In the genomic region with DNA sequence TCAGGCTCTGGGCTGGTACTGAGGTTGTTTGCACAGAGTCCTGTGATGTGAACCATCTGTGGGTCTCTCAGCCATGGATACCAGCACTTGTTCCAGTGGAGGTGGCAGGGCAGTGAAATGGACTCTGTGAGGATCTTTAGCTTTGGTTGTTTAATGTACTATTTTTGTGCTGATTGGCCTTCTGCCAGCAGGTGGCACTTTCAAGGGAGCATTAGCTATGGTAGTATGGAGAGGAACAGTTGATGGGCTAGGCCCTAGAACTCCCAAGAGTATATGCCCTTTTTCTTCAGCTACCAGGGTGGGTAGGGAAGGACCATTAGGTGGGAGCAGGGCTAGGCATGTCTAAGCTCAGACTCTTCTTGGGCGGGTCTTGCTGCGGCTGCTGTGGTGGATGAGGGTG, we compare ENCODE assay signal across 12 cellular contexts.
A peak's percentile ranks its signal among the peaks of the same experiment; 100 is the strongest.
DNase-seq lines count a peak whose midpoint lies in the region; ATAC-seq and TF ChIP-seq lines count a peak whose summit lies in the region.
"Had no signal": no experiment of that assay in that cellular context is flagged by ENCODE, and none has a peak within 500 bp of the region (broad histone marks: within the 10 kb centered on the region; RNA-seq: fewer than 3 reads in every experiment).

No MANE protein-coding gene starts in this region.

- no peak overlapping the region for H3K4me3 ChIP-seq in Karpas-422 (ENCODE audit: low read length)
- H3K4me3 ChIP-seq in esophagus muscularis mucosa = no peak overlapping the region
- H3K4me3 ChIP-seq: left lung had no signal

- H3K27me3 ChIP-seq in Karpas-422 (ENCODE audit: low read length) = no peaks in the 10 kb centered on the region
- no peaks in the 10 kb centered on the region for H3K27me3 ChIP-seq in esophagus muscularis mucosa
- H3K27me3 ChIP-seq: left lung had no signal

- no peak for ATAC-seq in stimulated activated naive CD8-positive, alpha-beta T cell treated with anti-CD3 and anti-CD28 coated beads, Interleukin-15, Interleukin-2, amounts not matched to agents 100 U/mL and 50 U/mL, for 24 hours
- ATAC-seq in GM21825 (IDR thresholded peaks at IDR 0.05; ENCODE audit: unreplicated experiment) = no peak
- ATAC-seq: left lung had no signal

- H3K36me3 ChIP-seq in Karpas-422 (ENCODE audit: insufficient read depth, low read length) (no peaks in the 10 kb centered on the region), esophagus muscularis mucosa (no peaks in the 10 kb centered on the region)
- H3K36me3 ChIP-seq: left lung had no signal

- no peak overlapping the region for H3K9ac ChIP-seq in Karpas-422 (ENCODE audit: low read length)

- no peaks in the 10 kb centered on the region for H3K9me2 ChIP-seq in Karpas-422 (replicated peaks; ENCODE audit: insufficient read depth, low read length)

- no peak overlapping the region for H3K27ac ChIP-seq in Karpas-422 (ENCODE audit: low read length)
- H3K27ac ChIP-seq in esophagus muscularis mucosa (replicated peaks in 1 of 4) = no peak overlapping the region
- H3K27ac ChIP-seq: left lung had no signal

- H3K9me3 Mint-ChIP-seq in activated T-cell treated with anti-CD3 and anti-CD28 coated beads, Interleukin-2, amount 50 U/mL, for 24 hours = no peaks in the 10 kb centered on the region
- no peaks in the 10 kb centered on the region for H3K9me3 Mint-ChIP-seq in activated naive CD8-positive, alpha-beta T cell treated with anti-CD3 and anti-CD28 coated beads for 36 hours
- H3K9me3 Mint-ChIP-seq: activated T-helper 2 cell treated with anti-CD3 and anti-CD28 coated beads, Interferon-gamma antibody, Interleukin-2, Interleukin-4, amounts not matched to agents 10 μg/mL and 5 μg/mL and 100 μg/mL, durations not matched to agents 14 hours and 24 hours and 36 hours had no signal

- TF ChIP-seq CTCF in esophagus muscularis mucosa (IDR thresholded peaks at IDR 0.05) = no peak

- no peaks in the 10 kb centered on the region for H4K20me1 ChIP-seq in Karpas-422 (ENCODE audit: insufficient read depth, low read depth, low read length)

- H3K9me3 ChIP-seq in Karpas-422 (ENCODE audit: low read length) (no peaks in the 10 kb centered on the region), esophagus muscularis mucosa (no peaks in the 10 kb centered on the region)
- H3K9me3 ChIP-seq: left lung had no signal

- no peaks in the 10 kb centered on the region for H3K36me3 Mint-ChIP-seq in activated T-cell treated with anti-CD3 and anti-CD28 coated beads, Interleukin-2, amount 50 U/mL, for 24 hours (ENCODE audit: low read depth)
- H3K36me3 Mint-ChIP-seq in activated naive CD8-positive, alpha-beta T cell treated with anti-CD3 and anti-CD28 coated beads for 36 hours = no peaks in the 10 kb centered on the region

- no peaks in the 10 kb centered on the region for H3K4me1 Mint-ChIP-seq in activated T-cell treated with anti-CD3 and anti-CD28 coated beads, Interleukin-2, amount 50 U/mL, for 24 hours (ENCODE audit: low read depth)
- H3K4me1 Mint-ChIP-seq in activated naive CD8-positive, alpha-beta T cell treated with anti-CD3 and anti-CD28 coated beads for 36 hours = no peaks in the 10 kb centered on the region

- TF ChIP-seq POLR2A in esophagus muscularis mucosa (IDR thresholded peaks at IDR 0.05; ENCODE audit: low read depth) = no peak

- no peak for TF ChIP-seq EP300 in esophagus muscularis mucosa (IDR thresholded peaks at IDR 0.05)

- no peak overlapping the region for H3K4me2 ChIP-seq in Karpas-422 (ENCODE audit: low read depth, low read length, poor library complexity, severe bottlenecking)

- no peaks in the 10 kb centered on the region for H3K79me2 ChIP-seq in Karpas-422 (ENCODE audit: low read length)

- no peak overlapping the region for H2AFZ ChIP-seq in Karpas-422 (ENCODE audit: low read length)

- H3K27ac Mint-ChIP-seq in activated T-cell treated with anti-CD3 and anti-CD28 coated beads, Interleukin-2, amount 50 U/mL, for 24 hours = no peak overlapping the region
- no peak overlapping the region for H3K27ac Mint-ChIP-seq in activated naive CD8-positive, alpha-beta T cell treated with anti-CD3 and anti-CD28 coated beads for 36 hours
- H3K27ac Mint-ChIP-seq: activated T-helper 2 cell treated with anti-CD3 and anti-CD28 coated beads, Interferon-gamma antibody, Interleukin-2, Interleukin-4, amounts not matched to agents 10 μg/mL and 5 μg/mL and 100 μg/mL, durations not matched to agents 14 hours and 24 hours and 36 hours had no signal

- H3K4me1 ChIP-seq in Karpas-422 (ENCODE audit: low read length) (no peaks in the 10 kb centered on the region), esophagus muscularis mucosa (no peaks in the 10 kb centered on the region)
- H3K4me1 ChIP-seq: left lung had no signal

- H3K27me3 Mint-ChIP-seq in activated T-cell treated with anti-CD3 and anti-CD28 coated beads, Interleukin-2, amount 50 U/mL, for 24 hours = peaks cover 16% of the 10 kb centered on the region
- peaks cover 39% of the 10 kb centered on the region for H3K27me3 Mint-ChIP-seq in activated naive CD8-positive, alpha-beta T cell treated with anti-CD3 and anti-CD28 coated beads for 36 hours

- WGBS in esophagus muscularis mucosa = 100% methylated on average over 2 of the region's 2 CpGs

- intact Hi-C loops in esophagus muscularis mucosa (cut with DNase I) = no loop called here

- H3K4me3 Mint-ChIP-seq in activated T-cell treated with anti-CD3 and anti-CD28 coated beads, Interleukin-2, amount 50 U/mL, for 24 hours = no peak overlapping the region
- no peak overlapping the region for H3K4me3 Mint-ChIP-seq in activated naive CD8-positive, alpha-beta T cell treated with anti-CD3 and anti-CD28 coated beads for 36 hours

- DNase-seq in activated T-cell treated with anti-CD3 and anti-CD28 coated beads, Interleukin-2, amount 50 U/mL, for 24 hours = peak; percentile 37
- DNase-seq in activated T-cell treated with anti-CD3 and anti-CD28 coated beads for 4 hours = no peak
- peak; percentile 57 for DNase-seq in Karpas-422
- DNase-seq in activated naive CD8-positive, alpha-beta T cell treated with anti-CD3 and anti-CD28 coated beads for 36 hours = peak; percentile 6
- DNase-seq in stimulated activated naive CD8-positive, alpha-beta T cell treated with anti-CD3 and anti-CD28 coated beads, Interleukin-15, Interleukin-2, amounts not matched to agents 100 U/mL and 50 U/mL, for 24 hours = peak; percentile 20
- no peak for DNase-seq in esophagus muscularis mucosa (ENCODE audit: extremely low spot score)
- DNase-seq in D341Med (ENCODE audit: low spot score) = no peak
- DNase-seq: foreskin melanocyte, left lung, NCI-H1105 treated with DMSO at 0.1 percent for 48 hours had no signal

Comparison
In these comparisons a context has a peak if more than half of its experiments do, and no peak if none do; other contexts are left out.
1. DNase-seq: peak in activated T-cell treated with anti-CD3 and anti-CD28 coated beads, Interleukin-2, amount 50 U/mL, for 24 hours (single experiment), Karpas-422 (single experiment), activated naive CD8-positive, alpha-beta T cell treated with anti-CD3 and anti-CD28 coated beads for 36 hours (single experiment) and stimulated activated naive CD8-positive, alpha-beta T cell treated with anti-CD3 and anti-CD28 coated beads, Interleukin-15, Interleukin-2, amounts not matched to agents 100 U/mL and 50 U/mL, for 24 hours (single experiment); none in activated T-cell treated with anti-CD3 and anti-CD28 coated beads for 4 hours (single experiment), esophagus muscularis mucosa (single experiment) and D341Med (single experiment).